8 cellular contexts compared by ENCODE assay signal in genomic region chr1:10475510-10475909, GRCh38. TPM values are rescaled to one million over a fixed set of nuclear protein-coding genes. Genes with fewer than 3 reads are reported as not detected.
A peak's percentile ranks its signal among the peaks of the same experiment; 100 is the strongest.
DNase-seq lines count a peak whose midpoint lies in the region; ATAC-seq, FAIRE-seq and TF ChIP-seq lines count a peak whose summit lies in the region.

No MANE protein-coding gene starts in this region.

- H3K27me3 ChIP-seq in DND-41 (ENCODE audit: insufficient read depth, low read length, poor library complexity), result no peaks in the 10 kb centered on the region
- no peaks in the 10 kb centered on the region for H3K27me3 ChIP-seq in PC-9 (ENCODE audit: insufficient read depth, low read depth)
- no peaks in the 10 kb centered on the region for H3K27me3 ChIP-seq in pancreas

- H3K9me3 ChIP-seq in DND-41 (ENCODE audit: insufficient read depth, low read length, severe bottlenecking), result no peaks in the 10 kb centered on the region
- H3K9me3 ChIP-seq in PC-9 (ENCODE audit: insufficient read depth, low read depth), result no peaks in the 10 kb centered on the region
- no peaks in the 10 kb centered on the region for H3K9me3 ChIP-seq in pancreas

- H3F3A ChIP-seq in PC-9 (ENCODE audit: insufficient read depth, low read depth), result peaks cover 12% of the 10 kb centered on the region; the same call in 1 of the 2 replicates

- intact Hi-C loops in PC-9 (cut with micrococcal nuclease; ENCODE audit: unreplicated experiment) (loop anchor here (2.0 kb wide), 1 partner anchor 45 kb away; the partner anchor contains the start of gene CENPS), pancreas (cut with DNase I) (no loop called here)

- H3K4me2 ChIP-seq in DND-41 (ENCODE audit: insufficient read depth, low read length) (peak overlapping the region; percentile 90), PC-9 (peak overlapping the region; percentile 78)

- H3K36me3 ChIP-seq in DND-41 (ENCODE audit: insufficient read depth, low read length) (no peaks in the 10 kb centered on the region; the same call in 1 of the 2 replicates), PC-9 (ENCODE audit: low read depth) (no peaks in the 10 kb centered on the region), pancreas (no peaks in the 10 kb centered on the region)

- H4K20me1 ChIP-seq in DND-41 (ENCODE audit: insufficient read depth, low read length) (peaks cover 5% of the 10 kb centered on the region; the same call in 1 of the 2 replicates), PC-9 (ENCODE audit: insufficient read depth) (peaks cover 4% of the 10 kb centered on the region; the same call in 1 of the 2 replicates)

- 1% methylated on average over 13 of the region's 13 CpGs for WGBS in pancreas, 2 donors

- TF ChIP-seq CTCF in DND-41 (IDR thresholded peaks at IDR 0.05; ENCODE audit: borderline replicate concordance, extremely low read depth, low read length, poor library complexity, severe bottlenecking) (no peak), PC-9 (conservative IDR thresholded peaks at IDR 0.05) (no peak), pancreas (IDR thresholded peaks at IDR 0.05) (no peak)

- H3K9me2 ChIP-seq in PC-9 (ENCODE audit: insufficient read depth), result no peaks in the 10 kb centered on the region

- FAIRE-seq in pancreas (lab: Jason Lieb, UNC) (no peak), GM19239 (lab: Jason Lieb, UNC) (no peak), H54 (lab: Jason Lieb, UNC) (no peak)

- ATAC-seq in DND-41 (ENCODE audit: insufficient read depth, low read depth), result no peak
- ATAC-seq in pancreas, result peak in 1 of 4 donors; percentile 1
- no peak for ATAC-seq in GM19463 (IDR thresholded peaks at IDR 0.05; ENCODE audit: unreplicated experiment)

- CTCF ChIA-PET in PC-9 (lab: Charles Lee), result no interaction called here

- H3K9ac ChIP-seq in DND-41 (ENCODE audit: low read depth, low read length), result peak overlapping the region; percentile 78

- H3K27ac ChIP-seq in DND-41 (ENCODE audit: low read length) (peak overlapping the region; percentile 83), PC-9 (peak overlapping the region; percentile 24; the same call in 1 of the 2 replicates), pancreas (peak overlapping the region in 3 of 4 donors; percentile 39 to 74 (median 72))

- DNase-seq in DND-41 (no peak), PC-9 (no peak), erythroblast (lab: John Stamatoyannopoulos, UW) (peak; percentile 54 to 65), pancreas (no peak), cerebellum (ENCODE audit: low spot score) (no peak), GM19239 (ENCODE audit: insufficient read length, low spot score) (no peak), H54 (ENCODE audit: insufficient read length, low spot score) (no peak)

- H3K4me3 ChIP-seq in DND-41 (ENCODE audit: low read depth in 1 of 2, low read length in 2 of 2), result peak overlapping the region; percentile 88 to 97
- peak overlapping the region; percentile 80 for H3K4me3 ChIP-seq in PC-9
- peak overlapping the region; percentile 72 to 94 (median 89) for H3K4me3 ChIP-seq in pancreas

- peaks cover 63% of the 10 kb centered on the region for H3K79me2 ChIP-seq in DND-41 (ENCODE audit: insufficient read depth, low read length)
- peaks cover 57% of the 10 kb centered on the region for H3K79me2 ChIP-seq in PC-9 (ENCODE audit: low read depth)

- POLR2A ChIA-PET in PC-9 (lab: Charles Lee; ENCODE audit: unreplicated experiment), result no interaction called here

- TF ChIP-seq POLR2A in erythroblast (IDR thresholded peaks at IDR 0.05; ENCODE audit: low read length), result no peak
- TF ChIP-seq POLR2A in H54 (IDR thresholded peaks at IDR 0.05; ENCODE audit: low read depth, low read length), result no peak

- peaks cover 55% of the 10 kb centered on the region for H3K4me1 ChIP-seq in DND-41 (ENCODE audit: insufficient read depth, low read length)
- peaks cover 19% of the 10 kb centered on the region for H3K4me1 ChIP-seq in PC-9 (replicated peaks; ENCODE audit: insufficient read depth)
- peaks cover 7 to 19% (median 16%) of the 10 kb centered on the region in 3 donors for H3K4me1 ChIP-seq in pancreas

- H2AFZ ChIP-seq in DND-41 (ENCODE audit: low read depth, low read length) (peak overlapping the region; percentile 83), PC-9 (no peak overlapping the region; the same call in 1 of the 2 replicates)

- no TSS peak for BruUV-seq in PC-9 (replicated peaks; lab: Mats Ljungman, UMichigan)

RNA-seq across cellular contexts. Expression of gene PEX14, which starts 0.8 kb away (rescaled TPM):
- total RNA-seq in PC-9 (2021) (28.3 and 34.7 TPM in 2 replicates), pancreas (10 to 100 TPM in 1 of 6 donors, 1 to 10 TPM in 5; 6.0 to 10.3 (median 7.9) TPM), cerebellum (8.4 TPM)
- polyA plus RNA-seq in pancreas, result 10 to 100 TPM; 11.9 to 12.8 TPM

RNA-seq across cellular contexts. Expression of gene DFFA, which starts 3.2 kb away (rescaled TPM):
- total RNA-seq in PC-9 (2021), result 35.2 and 36.8 TPM in 2 replicates
- total RNA-seq in pancreas, result 10 to 100 TPM; 11.8 to 17.4 (median 16.1) TPM
- polyA plus RNA-seq in pancreas, result 1 to 10 TPM; 6.9 to 8.9 TPM
- total RNA-seq in cerebellum, result 22.6 TPM

RNA-seq across cellular contexts. Expression of gene CORT, which starts 25.7 kb away (rescaled TPM):
- total RNA-seq in PC-9 (2021) (1.4 and 1.6 TPM in 2 replicates), pancreas (under 1 TPM in 1 of 6 donors, not detected in 5; 0.22 TPM), cerebellum (1.1 TPM)
- polyA plus RNA-seq in pancreas, result under 1 TPM; 0.34 to 0.85 TPM

RNA-seq across cellular contexts. Expression of gene CENPS, which starts 45.3 kb away (rescaled TPM):
- 28.5 and 35.9 TPM in 2 replicates for total RNA-seq in PC-9 (2021)
- total RNA-seq in pancreas, result 1 to 10 TPM; 4.7 to 9.3 (median 7.6) TPM
- 10 to 100 TPM; 13.4 to 19.9 TPM for polyA plus RNA-seq in pancreas
- 6.4 TPM for total RNA-seq in cerebellum

Comparison
In these comparisons a context has a peak if more than half of its experiments do, and no peak if none do; other contexts are left out.
1. DNase-seq: peak in erythroblast (2 of 2); none in DND-41 (single experiment), PC-9 (0 of 2), pancreas (0 of 6), cerebellum (single experiment), GM19239 (single experiment) and H54 (single experiment).
2. H3K27ac ChIP-seq: peak in every context shown above with its lines; median percentile 83 in DND-41; 72 in pancreas; 24 in PC-9.
3. Peak in every context shown above with its lines, with median percentiles within 50 percentile points of each other: H3K4me3 ChIP-seq.